19 cellular contexts compared by ENCODE assay signal in the genomic region with DNA sequence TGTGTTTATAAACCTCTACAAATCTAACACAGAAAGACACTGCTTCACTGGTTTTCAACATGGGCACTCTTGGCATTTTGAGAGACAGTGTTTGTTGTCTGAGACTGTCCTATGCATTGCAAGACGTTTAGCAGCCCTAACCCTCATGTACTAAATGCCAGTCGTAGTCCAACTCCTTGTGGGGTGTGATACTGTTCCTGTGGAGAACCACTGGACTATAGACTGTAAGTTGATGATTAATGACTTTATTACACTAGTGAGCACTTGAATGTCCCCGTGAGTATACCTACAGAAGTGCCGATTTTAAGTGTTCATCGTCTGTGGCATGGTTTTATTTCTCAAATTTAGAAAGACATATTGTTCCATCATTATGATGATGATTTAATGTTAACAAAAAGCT. TPM values are rescaled to one million over a fixed set of nuclear protein-coding genes. Genes with fewer than 3 reads are reported as not detected.
DNase-seq lines count a peak whose midpoint lies in the region; ATAC-seq and TF ChIP-seq lines count a peak whose summit lies in the region.
"Had no signal": no experiment of that assay in that cellular context is flagged by ENCODE, and none has a peak within 500 bp of the region (broad histone marks: within the 10 kb centered on the region; RNA-seq: fewer than 3 reads in every experiment).

No MANE protein-coding gene starts in this region.

- no peak for TF ChIP-seq CTCF in IMR-90 (conservative IDR thresholded peaks at IDR 0.05; ENCODE audit: low read depth, low read length)

- CTCF ChIA-PET in IMR-90 (lab: Yijun Ruan, JAX): no interaction called here

- peak overlapping the region; percentile 57; the same call in 1 of the 2 replicates for H3K27ac ChIP-seq in IMR-90 (ENCODE audit: insufficient read depth, low read length)
- H3K27ac ChIP-seq in effector memory CD4-positive, alpha-beta T cell (ENCODE audit: insufficient read depth, low read length, poor library complexity, severe bottlenecking): peak overlapping the region; percentile 13

- peaks cover 6% of the 10 kb centered on the region; the same call in 1 of the 2 replicates for H3K4me1 ChIP-seq in IMR-90 (ENCODE audit: control insufficient read depth, insufficient read depth, low read length)
- no peaks in the 10 kb centered on the region for H3K4me1 ChIP-seq in effector memory CD4-positive, alpha-beta T cell (ENCODE audit: control insufficient read depth, insufficient read depth, low read length, poor library complexity, severe bottlenecking)
- H3K4me1 ChIP-seq: BE2C had no signal

- no peak overlapping the region for H2BK15ac ChIP-seq in IMR-90 (ENCODE audit: low read depth, low read length)

- H4K8ac ChIP-seq in IMR-90 (ENCODE audit: low read depth in 2 of 2, low read length in 2 of 2): peak overlapping the region in 1 of 2 experiments; percentile 30; a peak in 1 of 4 replicates

- no CpG with 5 or more reads among the region's 5 CpGs for WGBS in IMR-90 (ENCODE audit: extremely low coverage in 2 of 2, insufficient read length in 1 of 2), 2 experiments

- TF ChIP-seq RAD21 in IMR-90 (IDR thresholded peaks at IDR 0.05; ENCODE audit: low read length): no peak

- H3K14ac ChIP-seq in IMR-90 (replicated peaks; ENCODE audit: low read depth, low read length): no peak overlapping the region

- peaks cover 11% of the 10 kb centered on the region for H3K9me1 ChIP-seq in IMR-90 (ENCODE audit: insufficient read depth, low read length)

- 0 out of 2 replicates have a peak, but pooled peaks cover 2% of the 10 kb centered on the region for H3K9me3 ChIP-seq in IMR-90 (ENCODE audit: control insufficient read depth, insufficient read depth, low read length)
- H3K9me3 ChIP-seq in effector memory CD4-positive, alpha-beta T cell (ENCODE audit: control insufficient read depth, low read length): no peaks in the 10 kb centered on the region
- H3K9me3 ChIP-seq: BE2C had no signal

- no peak overlapping the region for H4K5ac ChIP-seq in IMR-90 (ENCODE audit: low read depth, low read length)

- no peak overlapping the region for H3K18ac ChIP-seq in IMR-90 (ENCODE audit: low read depth, low read length)

- H3K4ac ChIP-seq in IMR-90 (ENCODE audit: low read depth, low read length): no peak overlapping the region

- POLR2A ChIA-PET in IMR-90 (lab: Charles Lee; ENCODE audit: unreplicated experiment): no interaction called here

- DNase-seq in IMR-90 (no peak), kidney tubule cell (ENCODE audit: low spot score) (peak; percentile 28), renal cortical epithelial cell (ENCODE audit: low read depth) (peak; percentile 47), NCI-H748 treated with DMSO at 0.1 percent for 48 hours (lab: John Stamatoyannopoulos, UW) (no peak)
- no peak for DNase-seq in effector memory CD4-positive, alpha-beta T cell
- DNase-seq: BE2C; C1 segment of cervical spinal cord; CD4-positive, CD25-positive, alpha-beta regulatory T cell; CD8-positive, alpha-beta memory T cell; COR-L47; DMS79 treated with DMSO at 0.1 percent for 48 hours; GF-D8; GOT3; H7; HFFc6; KBM-7 had no signal

- BruUV-seq in IMR-90 (replicated peaks; lab: Mats Ljungman, UMichigan): no TSS peak

- no peak overlapping the region for H3K4me2 ChIP-seq in IMR-90 (ENCODE audit: low read depth, low read length)

- peaks cover 38% of the 10 kb centered on the region for H3K36me3 ChIP-seq in IMR-90 (ENCODE audit: control insufficient read depth, insufficient read depth, low read length)
- H3K36me3 ChIP-seq in effector memory CD4-positive, alpha-beta T cell (ENCODE audit: control insufficient read depth, insufficient read depth, low read length): peaks cover 3% of the 10 kb centered on the region

- H3K56ac ChIP-seq in IMR-90 (ENCODE audit: extremely low read depth, insufficient read depth, low read length): no peak overlapping the region

- ATAC-seq in IMR-90 (ENCODE audit: low read depth): no peak
- no peak for ATAC-seq in GM19455 (IDR thresholded peaks at IDR 0.05; ENCODE audit: unreplicated experiment)
- no peak for ATAC-seq in HG02798 (IDR thresholded peaks at IDR 0.05; ENCODE audit: poor library complexity, unreplicated experiment)
- ATAC-seq: HCT116 had no signal

- no peak overlapping the region for H2AK9ac ChIP-seq in IMR-90 (replicated peaks; ENCODE audit: low read depth, low read length, poor library complexity)

- peak overlapping the region; percentile 63; the same call in 1 of the 2 replicates for H2AK5ac ChIP-seq in IMR-90 (ENCODE audit: low read depth, low read length)

- no peak overlapping the region for H3K9ac ChIP-seq in IMR-90 (ENCODE audit: low read depth, low read length)

- H3K23ac ChIP-seq in IMR-90 (ENCODE audit: low read depth, low read length): 0 out of 2 replicates have a peak overlapping the region, but pooled peaks have one; percentile 14

- peaks cover 33 to 43% of the 10 kb centered on the region in 2 experiments for H3K79me1 ChIP-seq in IMR-90 (ENCODE audit: low read depth in 1 of 2, low read length in 2 of 2)

- no peaks in the 10 kb centered on the region for H4K20me1 ChIP-seq in IMR-90 (ENCODE audit: insufficient read depth, low read length)

- no peaks in the 10 kb centered on the region for H3K27me3 ChIP-seq in IMR-90 (ENCODE audit: control insufficient read depth, insufficient read depth, low read length)
- H3K27me3 ChIP-seq in effector memory CD4-positive, alpha-beta T cell (replicated peaks; ENCODE audit: control insufficient read depth, insufficient read depth, low read length, poor library complexity, severe bottlenecking): no peaks in the 10 kb centered on the region
- H3K27me3 ChIP-seq: BE2C had no signal

- 0 out of 2 replicates have a peak overlapping the region, but pooled peaks have one; percentile 44 for H4K91ac ChIP-seq in IMR-90 (ENCODE audit: insufficient read depth, low read depth, low read length)

- no peak overlapping the region for H2BK120ac ChIP-seq in IMR-90 (ENCODE audit: low read depth, low read length)

- H3K4me3 ChIP-seq in IMR-90 (ENCODE audit: insufficient read depth, low read depth, low read length): no peak overlapping the region
- no peak overlapping the region for H3K4me3 ChIP-seq in effector memory CD4-positive, alpha-beta T cell (ENCODE audit: insufficient read depth, low read depth, low read length, poor library complexity, severe bottlenecking)

- H2BK20ac ChIP-seq in IMR-90 (ENCODE audit: low read depth, low read length): no peak overlapping the region

- H2BK5ac ChIP-seq in IMR-90 (ENCODE audit: low read depth, low read length, poor library complexity, severe bottlenecking): peak overlapping the region; percentile 38

- dilution Hi-C loops in IMR-90 (cut with HindIII; ENCODE audit: low sequenced_read_pairs, unreplicated experiment): no loop called here

- no peak for TF ChIP-seq POLR2A in IMR-90 (IDR thresholded peaks at IDR 0.05; ENCODE audit: low read depth, low read length)

- in situ Hi-C loops in IMR-90 (cut with MboI; ENCODE audit: low sequenced_read_pairs): no loop called here

- H2AFZ ChIP-seq in IMR-90 (replicated peaks; ENCODE audit: low read length, poor library complexity): no peak overlapping the region

- intact Hi-C loops in IMR-90 (cut with micrococcal nuclease): no loop called here

TF ChIP-seq in IMR-90, 13 proteins besides CTCF, POLR2A, EP300 and RAD21:
- TF ChIP-seq BHLHE40 (IDR thresholded peaks at IDR 0.05; ENCODE audit: low read depth, low read length) (no peak), RFX5 (IDR thresholded peaks at IDR 0.05; ENCODE audit: low read depth, low read length) (no peak), FOS (IDR thresholded peaks at IDR 0.05; ENCODE audit: low read depth, low read length) (no peak), MXI1 (IDR thresholded peaks at IDR 0.05; ENCODE audit: borderline replicate concordance, low read depth, low read length) (no peak), SMC3 (IDR thresholded peaks at IDR 0.05; ENCODE audit: low read depth, low read length) (no peak), CHD1 (IDR thresholded peaks at IDR 0.05; ENCODE audit: low read depth, low read length) (no peak), RCOR1 (IDR thresholded peaks at IDR 0.05; ENCODE audit: insufficient replicate concordance, low read length) (no peak), NFE2L2 (IDR thresholded peaks at IDR 0.05; ENCODE audit: low read depth, low read length) (no peak), MAFK (IDR thresholded peaks at IDR 0.05; ENCODE audit: low read depth, low read length) (no peak), CEBPB (IDR thresholded peaks at IDR 0.05; ENCODE audit: low read depth, low read length) (no peak), MAZ (IDR thresholded peaks at IDR 0.05; ENCODE audit: borderline replicate concordance, low read depth, low read length) (no peak)
- TF ChIP-seq, protein P1, sequence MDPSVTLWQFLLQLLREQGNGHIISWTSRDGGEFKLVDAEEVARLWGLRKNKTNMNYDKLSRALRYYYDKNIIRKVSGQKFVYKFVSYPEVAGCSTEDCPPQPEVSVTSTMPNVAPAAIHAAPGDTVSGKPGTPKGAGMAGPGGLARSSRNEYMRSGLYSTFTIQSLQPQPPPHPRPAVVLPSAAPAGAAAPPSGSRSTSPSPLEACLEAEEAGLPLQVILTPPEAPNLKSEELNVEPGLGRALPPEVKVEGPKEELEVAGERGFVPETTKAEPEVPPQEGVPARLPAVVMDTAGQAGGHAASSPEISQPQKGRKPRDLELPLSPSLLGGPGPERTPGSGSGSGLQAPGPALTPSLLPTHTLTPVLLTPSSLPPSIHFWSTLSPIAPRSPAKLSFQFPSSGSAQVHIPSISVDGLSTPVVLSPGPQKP (IDR thresholded peaks at IDR 0.05; ENCODE audit: borderline replicate concordance, low read depth, low read length): no peak
- TF ChIP-seq, protein P2, sequence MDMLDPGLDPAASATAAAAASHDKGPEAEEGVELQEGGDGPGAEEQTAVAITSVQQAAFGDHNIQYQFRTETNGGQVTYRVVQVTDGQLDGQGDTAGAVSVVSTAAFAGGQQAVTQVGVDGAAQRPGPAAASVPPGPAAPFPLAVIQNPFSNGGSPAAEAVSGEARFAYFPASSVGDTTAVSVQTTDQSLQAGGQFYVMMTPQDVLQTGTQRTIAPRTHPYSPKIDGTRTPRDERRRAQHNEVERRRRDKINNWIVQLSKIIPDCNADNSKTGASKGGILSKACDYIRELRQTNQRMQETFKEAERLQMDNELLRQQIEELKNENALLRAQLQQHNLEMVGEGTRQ (IDR thresholded peaks at IDR 0.05; ENCODE audit: low read depth, low read length): no peak

RNA-seq across cellular contexts. Expression of a gene that starts 46.2 kb away (rescaled TPM):
- total RNA-seq in IMR-90 (2012; rRNA removed) (23.5 and 27.2 TPM in 2 replicates), renal cortical epithelial cell (9.6 and 11.6 TPM in 2 replicates)
- polyA plus RNA-seq in IMR-90 (2012; rRNA removed): 38.5 and 44.0 TPM in 2 replicates
- polyA plus RNA-seq in IMR-90 (2012; cell fraction: cytosol; rRNA removed): 20.8 and 23.4 TPM in 2 replicates
- 17.3 and 54.7 TPM in 2 replicates for polyA plus RNA-seq in IMR-90 (2012; cell fraction: nucleus; rRNA removed; ENCODE audit: low replicate concordance)

RNA-seq across cellular contexts. Expression of a gene that starts 53.6 kb away (rescaled TPM):
- total RNA-seq in IMR-90 (2012; rRNA removed) (35.8 and 37.8 TPM in 2 replicates), renal cortical epithelial cell (33.5 and 73.1 TPM in 2 replicates)
- polyA plus RNA-seq in IMR-90 (2012; rRNA removed): 42.7 and 43.3 TPM in 2 replicates
- polyA plus RNA-seq in IMR-90 (2012; cell fraction: cytosol; rRNA removed): 34.1 and 37.4 TPM in 2 replicates
- 14.4 and 29.4 TPM in 2 replicates for polyA plus RNA-seq in IMR-90 (2012; cell fraction: nucleus; rRNA removed; ENCODE audit: low replicate concordance)

Comparison
In these comparisons a context has a peak if more than half of its experiments do, and no peak if none do; other contexts are left out.
1. DNase-seq: peak in kidney tubule cell (single experiment) and renal cortical epithelial cell (single experiment); none in IMR-90 (single experiment), effector memory CD4-positive, alpha-beta T cell (0 of 3) and NCI-H748 treated with DMSO at 0.1 percent for 48 hours (single experiment).